In the genomic region with DNA sequence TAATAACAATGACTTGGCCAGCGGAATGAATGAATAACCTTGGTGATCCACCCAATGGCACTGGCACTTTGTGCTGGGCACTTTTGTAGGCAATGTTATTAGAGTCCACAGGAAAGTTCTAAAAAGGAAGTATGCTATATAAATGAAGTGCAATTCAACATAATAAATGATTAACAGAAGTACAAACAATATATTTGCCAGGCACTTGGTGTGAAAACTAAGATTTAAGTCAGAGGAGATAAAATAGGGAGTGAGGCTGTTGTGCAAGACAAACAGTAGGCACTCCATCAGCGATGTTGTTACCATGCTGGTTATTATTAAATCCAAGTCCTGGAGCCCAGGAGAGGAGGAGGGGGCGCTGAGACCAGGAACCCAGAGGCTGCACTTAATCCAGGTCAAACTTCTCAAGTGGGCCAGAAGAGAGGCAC, we compare ENCODE assay signal across 16 cellular contexts.
DNase-seq lines count a peak whose midpoint lies in the region; ATAC-seq, FAIRE-seq and TF ChIP-seq lines count a peak whose summit lies in the region.
"Had no signal": no experiment of that assay in that cellular context is flagged by ENCODE, and none has a peak within 500 bp of the region (broad histone marks: within the 10 kb centered on the region; RNA-seq: fewer than 3 reads in every experiment).

No MANE protein-coding gene starts in this region.

- CTCF ChIA-PET in Calu3 (lab: Charles Lee) = no interaction called here

- no TSS peak for BruUV-seq in Calu3 (replicated peaks; lab: Mats Ljungman, UMichigan)

- FAIRE-seq in pancreas (lab: Jason Lieb, UNC) = no peak
- no peak for FAIRE-seq in GM12892 (lab: Jason Lieb, UNC)
- FAIRE-seq: A549 had no signal

- ATAC-seq in left lung (peak; percentile 90), pancreas (peak; percentile 80 to 93 (median 90)), HG03039 (IDR thresholded peaks at IDR 0.05; ENCODE audit: unreplicated experiment) (no peak)
- ATAC-seq: A549 had no signal

- intact Hi-C loops in Calu3 (cut with micrococcal nuclease; ENCODE audit: unreplicated experiment) = no loop called here
- intact Hi-C loops in left lung (cut with DNase I) = no loop called here
- intact Hi-C loops in pancreas (cut with DNase I) = no loop called here

- DNase-seq in Calu3 (peak; percentile 10), HuH-7.5 (ENCODE audit: low spot score) (peak; percentile 16), left lung (peak in 1 of 2 donors; percentile 70), pancreas (peak in 3 of 6 donors; percentile 8 to 52 (median 43)), mesenteric fat pad (ENCODE audit: low spot score) (no peak), DMS114 treated with DMSO at 0.1 percent for 48 hours (lab: John Stamatoyannopoulos, UW; ENCODE audit: unreplicated experiment) (no peak), GM12892 (ENCODE audit: insufficient read length) (no peak)
- DNase-seq: CD4-positive, alpha-beta memory T cell; DND-41; IMR-90; NCI-H1417 treated with DMSO at 0.1 percent for 48 hours; NCI-H1930; NCI-H226; NCI-H524 had no signal

- H3K36me3 ChIP-seq in left lung = no peaks in the 10 kb centered on the region
- H3K36me3 ChIP-seq in pancreas = no peaks in the 10 kb centered on the region

- no peak overlapping the region for H3K27ac Mint-ChIP-seq in Calu3 (ENCODE audit: unreplicated experiment)
- H3K27ac Mint-ChIP-seq: CD4-positive, alpha-beta memory T cell had no signal

- H3K4me3 Mint-ChIP-seq in Calu3 (ENCODE audit: low read depth, unreplicated experiment) = no peak overlapping the region
- H3K4me3 Mint-ChIP-seq: CD4-positive, alpha-beta memory T cell had no signal

- no peak for TF ChIP-seq CTCF in Calu3 (IDR thresholded peaks at IDR 0.05; ENCODE audit: unreplicated experiment)
- TF ChIP-seq CTCF in left lung (IDR thresholded peaks at IDR 0.05) = no peak
- TF ChIP-seq CTCF in pancreas (IDR thresholded peaks at IDR 0.05) = no peak

- H3K27ac ChIP-seq in left lung (no peak overlapping the region), pancreas (peak overlapping the region in 2 of 4 donors; percentile 57 to 74)
- H3K27ac ChIP-seq: A549 had no signal

- no peaks in the 10 kb centered on the region for H3K27me3 ChIP-seq in left lung
- H3K27me3 ChIP-seq in pancreas = no peaks in the 10 kb centered on the region

- WGBS in pancreas, 2 donors = 11 to 16% methylated on average over 3 of the region's 3 CpGs

- H3K4me1 ChIP-seq in left lung (peaks cover 0 to 3% of the 10 kb centered on the region in 2 donors), pancreas (peaks cover 22 to 26% (median 23%) of the 10 kb centered on the region in 3 donors)

- peaks cover 12% of the 10 kb centered on the region for H3K9me3 Mint-ChIP-seq in Calu3 (ENCODE audit: low read depth, unreplicated experiment)

- H3K4me3 ChIP-seq in left lung (no peak overlapping the region), pancreas (no peak overlapping the region)
- H3K4me3 ChIP-seq: A549 had no signal

- peaks cover 0 to 3% of the 10 kb centered on the region in 2 donors for H3K9me3 ChIP-seq in left lung
- no peaks in the 10 kb centered on the region for H3K9me3 ChIP-seq in pancreas
- H3K9me3 ChIP-seq: A549 had no signal

- peaks cover 11% of the 10 kb centered on the region for H3K4me1 Mint-ChIP-seq in Calu3 (ENCODE audit: low read depth, unreplicated experiment)
- H3K4me1 Mint-ChIP-seq: CD4-positive, alpha-beta memory T cell had no signal

- no peaks in the 10 kb centered on the region for H3K27me3 Mint-ChIP-seq in Calu3 (ENCODE audit: unreplicated experiment)
- H3K27me3 Mint-ChIP-seq: CD4-positive, alpha-beta memory T cell had no signal

- H3K36me3 Mint-ChIP-seq in Calu3 (ENCODE audit: insufficient read depth, unreplicated experiment) = peaks cover 5% of the 10 kb centered on the region
- H3K36me3 Mint-ChIP-seq: CD4-positive, alpha-beta memory T cell had no signal

- TF ChIP-seq POLR2A in GM12892 (IDR thresholded peaks at IDR 0.05; ENCODE audit: low read depth, low read length) = no peak

Comparison
In these comparisons a context has a peak if more than half of its experiments do, and no peak if none do; other contexts are left out.
1. DNase-seq: peak in Calu3 (single experiment) and HuH-7.5 (single experiment); none in mesenteric fat pad (single experiment), DMS114 treated with DMSO at 0.1 percent for 48 hours (single experiment) and GM12892 (single experiment).